In the genomic region with DNA sequence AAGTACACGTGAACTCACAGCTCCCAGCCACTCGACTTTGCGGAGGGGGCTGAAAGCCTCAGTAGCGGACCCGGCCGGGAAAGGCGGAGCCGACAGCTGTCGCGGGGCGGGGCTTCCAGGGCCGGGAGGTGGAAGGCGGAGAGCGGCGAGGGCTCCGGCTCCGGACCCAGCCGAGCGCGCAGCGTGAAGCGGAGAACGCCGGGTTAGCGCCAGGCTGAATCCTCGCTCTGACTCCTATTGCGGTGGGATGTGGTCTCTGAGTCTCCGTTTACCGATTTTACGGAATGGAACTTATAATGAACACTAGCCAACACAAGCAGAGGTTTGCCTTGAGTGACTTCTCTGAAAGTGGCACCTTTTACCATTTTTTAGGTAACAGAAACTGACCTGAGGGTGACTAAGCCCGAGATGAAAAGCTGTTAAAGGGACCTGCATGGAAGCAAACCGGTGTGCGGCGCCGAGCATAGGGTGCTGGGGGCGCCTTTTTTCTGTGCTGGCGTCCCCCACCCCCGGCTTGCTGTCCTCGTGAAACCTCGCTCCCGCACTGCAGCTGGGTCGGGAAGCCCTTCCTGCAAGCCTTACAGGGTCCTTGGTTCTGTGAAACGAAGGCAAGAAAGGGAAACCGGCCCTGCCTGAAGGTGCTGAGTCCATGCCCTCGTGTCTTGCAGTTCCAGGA, we compare ENCODE assay signal across 8 cellular contexts.
DNase-seq lines count a peak whose midpoint lies in the region; ATAC-seq and TF ChIP-seq lines count a peak whose summit lies in the region.

No MANE protein-coding gene starts in this region.

- no peaks in the 10 kb centered on the region for H3K36me3 Mint-ChIP-seq in endodermal cell (ENCODE audit: low read depth)

- no peaks in the 10 kb centered on the region for H3K9me3 ChIP-seq in RWPE2 (ENCODE audit: severe bottlenecking)
- no peaks in the 10 kb centered on the region for H3K9me3 ChIP-seq in endodermal cell (ENCODE audit: control insufficient read depth, low read length)
- no peaks in the 10 kb centered on the region for H3K9me3 ChIP-seq in mucosa of descending colon
- no peaks in the 10 kb centered on the region for H3K9me3 ChIP-seq in tibial artery

- no peaks in the 10 kb centered on the region for H3K27me3 ChIP-seq in RWPE2 (ENCODE audit: insufficient read depth, poor library complexity, severe bottlenecking)
- H3K27me3 ChIP-seq in endodermal cell (ENCODE audit: control insufficient read depth, insufficient read depth, low read length, poor library complexity, severe bottlenecking): peaks cover 72% of the 10 kb centered on the region
- H3K27me3 ChIP-seq in tibial artery: peaks cover 0 to 45% of the 10 kb centered on the region in 2 donors

- no peak for DNase-seq in Right ventricle myocardium inferior (ENCODE audit: missing footprints)
- no peak for DNase-seq in cardiac septum (ENCODE audit: low spot score)
- no peak for DNase-seq in RWPE2 (ENCODE audit: low spot score)
- DNase-seq in endodermal cell: peak; percentile 89
- DNase-seq in mucosa of descending colon: peak in 2 of 3 donors; percentile 23 to 62
- no peak for DNase-seq in tibial artery
- DNase-seq in MV-4-11 (lab: John Stamatoyannopoulos, UW): no peak

- no peak overlapping the region for H3K27ac ChIP-seq in RWPE2 (ENCODE audit: poor library complexity, severe bottlenecking)
- no peak overlapping the region for H3K27ac ChIP-seq in endodermal cell (ENCODE audit: low read depth, low read length)
- no peak overlapping the region for H3K27ac ChIP-seq in tibial artery

- H3K9ac ChIP-seq in endodermal cell (ENCODE audit: extremely low read depth, low read length, poor library complexity, severe bottlenecking): no peak overlapping the region

- H3K4me1 Mint-ChIP-seq in endodermal cell: no peaks in the 10 kb centered on the region

- H3K4me3 ChIP-seq in RWPE2 (ENCODE audit: severe bottlenecking) (peak overlapping the region; percentile 38), endodermal cell (ENCODE audit: low read length) (peak overlapping the region; percentile 90), mucosa of descending colon (no peak overlapping the region), tibial artery (peak overlapping the region; percentile 24 to 37)

- TF ChIP-seq CTCF in RWPE2 (IDR thresholded peaks at IDR 0.05; ENCODE audit: poor library complexity, severe bottlenecking) (no peak), endodermal cell (conservative IDR thresholded peaks at IDR 0.05) (no peak), mucosa of descending colon (IDR thresholded peaks at IDR 0.05) (no peak), tibial artery (IDR thresholded peaks at IDR 0.05) (no peak)

- no peaks in the 10 kb centered on the region for H3K36me3 ChIP-seq in RWPE2 (ENCODE audit: low read depth)
- no peaks in the 10 kb centered on the region for H3K36me3 ChIP-seq in endodermal cell (ENCODE audit: control insufficient read depth, insufficient read depth, low read length)
- H3K36me3 ChIP-seq in mucosa of descending colon (ENCODE audit: low read depth): no peaks in the 10 kb centered on the region
- no peaks in the 10 kb centered on the region for H3K36me3 ChIP-seq in tibial artery

- ATAC-seq in Right ventricle myocardium inferior (peak; percentile 74), RWPE2 (ENCODE audit: low read depth) (peak; percentile 98), mucosa of descending colon (peak; percentile 75), HG02884 (IDR thresholded peaks at IDR 0.05; ENCODE audit: unreplicated experiment) (no peak)

- H3K4me1 ChIP-seq in RWPE2 (ENCODE audit: insufficient read depth, poor library complexity, severe bottlenecking) (peaks cover 4% of the 10 kb centered on the region), endodermal cell (ENCODE audit: control insufficient read depth, insufficient read depth, low read length) (no peaks in the 10 kb centered on the region), mucosa of descending colon (ENCODE audit: low read depth) (peaks cover 6% of the 10 kb centered on the region), tibial artery (peaks cover 0 to 10% (median 7%) of the 10 kb centered on the region in 4 donors)

- no peaks in the 10 kb centered on the region for H3K9me3 Mint-ChIP-seq in endodermal cell

- peaks cover 81% of the 10 kb centered on the region for H3K27me3 Mint-ChIP-seq in endodermal cell (ENCODE audit: insufficient read depth)

- intact Hi-C loops in Right ventricle myocardium inferior (cut with DNase I): no loop called here
- intact Hi-C loops in cardiac septum (cut with DNase I): no loop called here
- intact Hi-C loops in mucosa of descending colon (cut with DNase I, micrococcal nuclease): no loop called here
- intact Hi-C loops in tibial artery (cut with DNase I; ENCODE audit: low total_unique reads): no loop called here

- 0 to 2% methylated on average over 17 to 45 of the region's 45 CpGs for WGBS in endodermal cell (ENCODE audit: insufficient coverage in 1 of 2, insufficient read length in 1 of 2), 2 experiments

- no peak overlapping the region for H3K27ac Mint-ChIP-seq in endodermal cell

- peak overlapping the region; percentile 54 for H3K4me3 Mint-ChIP-seq in endodermal cell

Comparison
In these comparisons a context has a peak if more than half of its experiments do, and no peak if none do; other contexts are left out.
1. DNase-seq: peak in endodermal cell (single experiment) and mucosa of descending colon (2 of 3); none in Right ventricle myocardium inferior (single experiment), cardiac septum (single experiment), RWPE2 (single experiment), tibial artery (0 of 2) and MV-4-11 (single experiment).